Comparison of ENCODE assay signal across 8 cellular contexts in the genomic region with DNA sequence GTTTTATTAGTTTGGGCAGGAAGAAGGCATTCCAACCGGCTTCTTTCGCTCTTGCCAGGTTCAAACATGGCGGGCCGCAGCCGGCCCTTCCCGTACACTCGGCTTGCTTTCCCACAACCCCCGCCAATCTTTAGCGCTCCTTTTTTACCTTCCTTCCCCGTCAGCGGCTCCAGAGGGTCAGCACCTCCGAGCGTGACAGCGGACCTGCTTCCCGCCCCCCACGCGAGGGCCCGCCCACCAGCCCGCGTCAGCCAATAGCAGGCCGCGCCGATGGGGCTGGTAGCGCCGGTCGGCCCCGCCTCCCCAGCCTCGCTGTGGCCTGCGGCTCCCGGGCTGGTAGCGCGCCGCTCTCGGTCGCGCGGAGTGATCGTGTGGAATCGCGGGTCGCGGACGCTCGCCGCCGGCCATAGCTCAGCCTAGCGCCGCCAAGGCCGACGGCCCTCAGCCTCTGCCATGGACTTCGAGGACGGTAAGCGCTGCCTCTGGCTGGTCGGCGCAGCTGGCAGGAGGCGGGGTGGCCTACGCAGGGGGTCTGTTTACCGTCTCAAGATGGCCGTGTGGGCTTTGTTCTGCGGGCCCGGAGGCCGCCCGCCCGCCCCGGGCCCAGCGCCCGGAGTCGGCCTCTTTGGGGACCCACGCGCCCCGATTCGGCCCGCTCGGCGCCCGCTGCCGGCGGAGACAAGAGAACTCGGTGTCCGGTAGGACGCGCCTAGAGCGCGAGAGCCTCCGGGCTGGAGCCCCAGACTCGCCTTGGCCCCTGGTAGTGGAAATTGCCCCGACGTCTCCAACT. TPM values are rescaled to one million over a fixed set of nuclear protein-coding genes. Genes with fewer than 3 reads are reported as not detected.
A peak's percentile ranks its signal among the peaks of the same experiment; 100 is the strongest.
DNase-seq lines count a peak whose midpoint lies in the region; ATAC-seq and TF ChIP-seq lines count a peak whose summit lies in the region.

Gene ZNF326, plus strand, starts transcription at position 306 of the 790 bp plus-strand sequence. Its CDS starts 148 bp downstream, at position 454.

- H3K27ac ChIP-seq in DOHH2 (ENCODE audit: low read depth, low read length): peak within 1 kb of the TSS; percentile 55
- peak within 1 kb of the TSS; percentile 65 for H3K27ac ChIP-seq in Karpas-422 (ENCODE audit: low read length)
- H3K27ac ChIP-seq in fibroblast of lung (ENCODE audit: insufficient read depth, low read length): peak within 1 kb of the TSS; percentile 95
- H3K27ac ChIP-seq in naive thymus-derived CD4-positive, alpha-beta T cell (ENCODE audit: low read depth, low read length): peak within 1 kb of the TSS; percentile 85

- H3K4me3 Mint-ChIP-seq in activated T-helper 1 cell treated with anti-CD3 and anti-CD28 coated beads, Interleukin-12 subunit alpha, Interleukin-12 subunit beta, Interleukin-2, Interleukin-4 antibody, amounts not matched to agents 30 ng/mL and 10 ng/mL and 1 ng/mL, durations not matched to agents 14 hours and 24 hours and 36 hours: peak within 1 kb of the TSS; percentile 99
- peak within 1 kb of the TSS; percentile 91 to 100 (median 99) for H3K4me3 Mint-ChIP-seq in naive thymus-derived CD4-positive, alpha-beta T cell
- H3K4me3 Mint-ChIP-seq in stimulated activated naive B cell treated with anti-CD40 and anti-IgM and Interleukin-4, amounts not matched to agents 10 μg/mL and 1 μg/mL and 100 μg/mL, for 72 hours: peak within 1 kb of the TSS; percentile 98 to 99

- H3K9ac ChIP-seq in Karpas-422 (ENCODE audit: low read length): peak within 1 kb of the TSS; percentile 91
- peak within 1 kb of the TSS; percentile 99 for H3K9ac ChIP-seq in fibroblast of lung (ENCODE audit: insufficient read depth, low read length)

- CTCF ChIA-PET in naive thymus-derived CD4-positive, alpha-beta T cell (lab: Charles Lee): no interaction called here

- TF ChIP-seq CTCF in DOHH2 (IDR thresholded peaks at IDR 0.05; ENCODE audit: low read depth, low read length, poor library complexity, severe bottlenecking) (peak; percentile 12), fibroblast of lung (conservative IDR thresholded peaks at IDR 0.05 in 1 of 2, IDR thresholded peaks at IDR 0.05 in 1 of 2; ENCODE audit: low read depth in 1 of 2, low read length in 2 of 2) (no peak)

- peaks cover 34% of the 10 kb centered on the region for H3K36me3 ChIP-seq in DOHH2 (ENCODE audit: control insufficient read depth, low read length)
- H3K36me3 ChIP-seq in Karpas-422 (ENCODE audit: insufficient read depth, low read length): peaks cover 20% of the 10 kb centered on the region; the same call in 1 of the 2 replicates
- H3K36me3 ChIP-seq in fibroblast of lung (ENCODE audit: control insufficient read depth, insufficient read depth, low read length): no peaks in the 10 kb centered on the region
- H3K36me3 ChIP-seq in naive thymus-derived CD4-positive, alpha-beta T cell (ENCODE audit: control insufficient read depth in 2 of 3, insufficient read depth in 3 of 3, low read length in 3 of 3): peaks cover 0 to 9% (median 0%) of the 10 kb centered on the region in 3 experiments

- H2AFZ ChIP-seq in Karpas-422 (ENCODE audit: low read length) (peak within 1 kb of the TSS; percentile 76), fibroblast of lung (ENCODE audit: low read length) (peak within 1 kb of the TSS; percentile 79)

- no peaks in the 10 kb centered on the region for H3K9me3 Mint-ChIP-seq in activated T-helper 1 cell treated with anti-CD3 and anti-CD28 coated beads, Interleukin-12 subunit alpha, Interleukin-12 subunit beta, Interleukin-2, Interleukin-4 antibody, amounts not matched to agents 30 ng/mL and 10 ng/mL and 1 ng/mL, durations not matched to agents 14 hours and 24 hours and 36 hours
- H3K9me3 Mint-ChIP-seq in naive thymus-derived CD4-positive, alpha-beta T cell: no peaks in the 10 kb centered on the region
- no peaks in the 10 kb centered on the region for H3K9me3 Mint-ChIP-seq in stimulated activated naive B cell treated with anti-CD40 and anti-IgM and Interleukin-4, amounts not matched to agents 10 μg/mL and 1 μg/mL and 100 μg/mL, for 72 hours

- peaks cover 6% of the 10 kb centered on the region for H4K20me1 ChIP-seq in DOHH2 (ENCODE audit: control insufficient read depth, insufficient read depth, low read depth, low read length)
- peaks cover 6% of the 10 kb centered on the region; the same call in 1 of the 2 replicates for H4K20me1 ChIP-seq in Karpas-422 (ENCODE audit: insufficient read depth, low read depth, low read length)
- H4K20me1 ChIP-seq in fibroblast of lung (ENCODE audit: control insufficient read depth, extremely low read depth, insufficient read depth, low read length): peaks cover 2% of the 10 kb centered on the region

- intact Hi-C loops in activated T-helper 1 cell treated with anti-CD3 and anti-CD28 coated beads, Interleukin-12 subunit alpha, Interleukin-12 subunit beta, Interleukin-2, Interleukin-4 antibody, amounts not matched to agents 30 ng/mL and 10 ng/mL and 1 ng/mL, durations not matched to agents 14 hours and 24 hours and 36 hours (cut with micrococcal nuclease): loop anchor here (1.0 to 5.0 kb wide), 8 partner anchors 152 to 1313 kb away; partner anchors contain the start of genes LRRC8C, LRRC8D and PKN2
- intact Hi-C loops in naive thymus-derived CD4-positive, alpha-beta T cell (cut with micrococcal nuclease): loop anchor here (1.0 to 5.0 kb wide), 14 partner anchors 152 to 1312 kb away; partner anchors contain the start of genes GTF2B (in 2 of the 2), LRRC8C (in 2 of the 2), LRRC8D (in 2 of the 2) and LRRC8B (in 1 of the 2)

- no peaks in the 10 kb centered on the region for H3K27me3 Mint-ChIP-seq in activated T-helper 1 cell treated with anti-CD3 and anti-CD28 coated beads, Interleukin-12 subunit alpha, Interleukin-12 subunit beta, Interleukin-2, Interleukin-4 antibody, amounts not matched to agents 30 ng/mL and 10 ng/mL and 1 ng/mL, durations not matched to agents 14 hours and 24 hours and 36 hours (ENCODE audit: insufficient read depth)
- H3K27me3 Mint-ChIP-seq in naive thymus-derived CD4-positive, alpha-beta T cell: peaks cover 0 to 7% (median 4%) of the 10 kb centered on the region in 5 donors
- H3K27me3 Mint-ChIP-seq in stimulated activated naive B cell treated with anti-CD40 and anti-IgM and Interleukin-4, amounts not matched to agents 10 μg/mL and 1 μg/mL and 100 μg/mL, for 72 hours: peaks cover 0 to 4% of the 10 kb centered on the region in 2 donors

- POLR2A ChIA-PET in naive thymus-derived CD4-positive, alpha-beta T cell (lab: Charles Lee): no interaction called here

- H3K4me1 Mint-ChIP-seq in activated T-helper 1 cell treated with anti-CD3 and anti-CD28 coated beads, Interleukin-12 subunit alpha, Interleukin-12 subunit beta, Interleukin-2, Interleukin-4 antibody, amounts not matched to agents 30 ng/mL and 10 ng/mL and 1 ng/mL, durations not matched to agents 14 hours and 24 hours and 36 hours (ENCODE audit: low read depth): peaks cover 46% of the 10 kb centered on the region
- H3K4me1 Mint-ChIP-seq in naive thymus-derived CD4-positive, alpha-beta T cell: peaks cover 28 to 47% (median 43%) of the 10 kb centered on the region in 7 donors
- H3K4me1 Mint-ChIP-seq in stimulated activated naive B cell treated with anti-CD40 and anti-IgM and Interleukin-4, amounts not matched to agents 10 μg/mL and 1 μg/mL and 100 μg/mL, for 72 hours: peaks cover 18 to 36% of the 10 kb centered on the region in 2 donors

- peak; percentile 96 for ATAC-seq in GM21825 (IDR thresholded peaks at IDR 0.05; ENCODE audit: unreplicated experiment)
- ATAC-seq in naive thymus-derived CD4-positive, alpha-beta T cell: peak; percentile 98
- ATAC-seq in stimulated activated naive B cell treated with anti-CD40 and anti-IgM and Interleukin-4, amounts not matched to agents 10 μg/mL and 1 μg/mL and 100 μg/mL, for 72 hours (replicated peaks): peak; percentile 96 to 97

- peak; percentile 97 for DNase-seq in Karpas-422
- DNase-seq in RPMI7951 (ENCODE audit: low read depth): peak; percentile 93
- peak; percentile 93 for DNase-seq in activated T-helper 1 cell treated with anti-CD3 and anti-CD28 coated beads, Interleukin-12 subunit alpha, Interleukin-12 subunit beta, Interleukin-2, Interleukin-4 antibody, amounts not matched to agents 30 ng/mL and 10 ng/mL and 1 ng/mL, durations not matched to agents 14 hours and 24 hours and 36 hours (ENCODE audit: low spot score)
- DNase-seq in fibroblast of lung (ENCODE audit: low read depth in 2 of 2): peak; percentile 95 to 96
- DNase-seq in naive thymus-derived CD4-positive, alpha-beta T cell: peak; percentile 88 to 99 (median 93)
- DNase-seq in stimulated activated naive B cell treated with anti-CD40 and anti-IgM and Interleukin-4, amounts not matched to agents 10 μg/mL and 1 μg/mL and 100 μg/mL, for 72 hours: peak; percentile 96

- no peaks in the 10 kb centered on the region for H3F3A ChIP-seq in DOHH2 (ENCODE audit: control insufficient read depth, insufficient read depth)

- H3K9me2 ChIP-seq in DOHH2 (replicated peaks; ENCODE audit: control insufficient read depth, low read length) (no peaks in the 10 kb centered on the region), Karpas-422 (replicated peaks; ENCODE audit: insufficient read depth, low read length) (no peaks in the 10 kb centered on the region)

- H3K4me2 ChIP-seq in DOHH2 (ENCODE audit: low read length) (peak within 1 kb of the TSS; percentile 76), Karpas-422 (ENCODE audit: low read depth, low read length, poor library complexity, severe bottlenecking) (peak within 1 kb of the TSS; percentile 94), fibroblast of lung (ENCODE audit: extremely low read depth, insufficient read depth, low read length) (peak within 1 kb of the TSS; percentile 99)

- H3K27ac Mint-ChIP-seq in activated T-helper 1 cell treated with anti-CD3 and anti-CD28 coated beads, Interleukin-12 subunit alpha, Interleukin-12 subunit beta, Interleukin-2, Interleukin-4 antibody, amounts not matched to agents 30 ng/mL and 10 ng/mL and 1 ng/mL, durations not matched to agents 14 hours and 24 hours and 36 hours: peak within 1 kb of the TSS; percentile 97
- peak within 1 kb of the TSS; percentile 90 to 98 (median 96) for H3K27ac Mint-ChIP-seq in naive thymus-derived CD4-positive, alpha-beta T cell
- peak within 1 kb of the TSS; percentile 95 for H3K27ac Mint-ChIP-seq in stimulated activated naive B cell treated with anti-CD40 and anti-IgM and Interleukin-4, amounts not matched to agents 10 μg/mL and 1 μg/mL and 100 μg/mL, for 72 hours

- H3K27me3 ChIP-seq in DOHH2 (ENCODE audit: control insufficient read depth, low read length) (no peaks in the 10 kb centered on the region; the same call in 1 of the 2 replicates), Karpas-422 (ENCODE audit: low read length) (no peaks in the 10 kb centered on the region), fibroblast of lung (ENCODE audit: control insufficient read depth, insufficient read depth, low read length) (no peaks in the 10 kb centered on the region)
- H3K27me3 ChIP-seq in naive thymus-derived CD4-positive, alpha-beta T cell (ENCODE audit: control insufficient read depth in 2 of 2, insufficient read depth in 2 of 2, low read length in 2 of 2): no peaks in the 10 kb centered on the region

- H3K9me3 ChIP-seq in DOHH2 (ENCODE audit: control insufficient read depth, insufficient read depth, low read length) (no peaks in the 10 kb centered on the region), Karpas-422 (ENCODE audit: low read length) (no peaks in the 10 kb centered on the region), fibroblast of lung (ENCODE audit: control insufficient read depth, insufficient read depth, low read depth, low read length) (no peaks in the 10 kb centered on the region)
- no peaks in the 10 kb centered on the region for H3K9me3 ChIP-seq in naive thymus-derived CD4-positive, alpha-beta T cell (ENCODE audit: control insufficient read depth in 2 of 3, low read length in 3 of 3)

- peaks cover 19% of the 10 kb centered on the region for H3K36me3 Mint-ChIP-seq in activated T-helper 1 cell treated with anti-CD3 and anti-CD28 coated beads, Interleukin-12 subunit alpha, Interleukin-12 subunit beta, Interleukin-2, Interleukin-4 antibody, amounts not matched to agents 30 ng/mL and 10 ng/mL and 1 ng/mL, durations not matched to agents 14 hours and 24 hours and 36 hours (ENCODE audit: low read depth)
- H3K36me3 Mint-ChIP-seq in naive thymus-derived CD4-positive, alpha-beta T cell: peaks cover 0 to 15% (median 0%) of the 10 kb centered on the region in 5 donors
- peaks cover 9 to 16% of the 10 kb centered on the region in 2 donors for H3K36me3 Mint-ChIP-seq in stimulated activated naive B cell treated with anti-CD40 and anti-IgM and Interleukin-4, amounts not matched to agents 10 μg/mL and 1 μg/mL and 100 μg/mL, for 72 hours

- peaks cover 50% of the 10 kb centered on the region for H3K79me2 ChIP-seq in DOHH2 (ENCODE audit: control insufficient read depth, low read length)
- H3K79me2 ChIP-seq in Karpas-422 (ENCODE audit: low read length): peaks cover 50% of the 10 kb centered on the region
- peaks cover 38% of the 10 kb centered on the region for H3K79me2 ChIP-seq in fibroblast of lung (ENCODE audit: control insufficient read depth, insufficient read depth, low read length)

- H3K4me3 ChIP-seq in DOHH2 (ENCODE audit: low read length) (peak within 1 kb of the TSS; percentile 79), Karpas-422 (ENCODE audit: low read length) (peak within 1 kb of the TSS; percentile 92), fibroblast of lung (replicated peaks in 1 of 4; ENCODE audit: control extremely low read depth in 1 of 4, insufficient read depth in 1 of 4, low read depth in 3 of 4, low read length in 4 of 4) (peak within 1 kb of the TSS; percentile 91 to 98 (median 94))
- peak within 1 kb of the TSS; percentile 86 for H3K4me3 ChIP-seq in naive thymus-derived CD4-positive, alpha-beta T cell (ENCODE audit: low read length)

- H3K4me1 ChIP-seq in DOHH2 (ENCODE audit: control insufficient read depth, low read length) (peaks cover 36% of the 10 kb centered on the region), Karpas-422 (ENCODE audit: low read length) (peaks cover 71% of the 10 kb centered on the region), fibroblast of lung (ENCODE audit: control insufficient read depth, extremely low read depth, insufficient read depth, low read length) (peaks cover 7% of the 10 kb centered on the region)
- peaks cover 8 to 14% of the 10 kb centered on the region in 2 donors for H3K4me1 ChIP-seq in naive thymus-derived CD4-positive, alpha-beta T cell (ENCODE audit: control insufficient read depth in 2 of 2, insufficient read depth in 2 of 2, low read length in 2 of 2)

RNA-seq across cellular contexts. Expression of gene ZNF326, which starts in this region (rescaled TPM):
- total RNA-seq in Karpas-422 (2014; rRNA removed; shearing (Covaris generic); ENCODE audit: low replicate concordance): 10.0 and 14.7 TPM in 2 replicates
- total RNA-seq in RPMI7951 (2014; rRNA removed; shearing (Covaris generic)): 6.3 and 7.9 TPM in 2 replicates
- total RNA-seq in activated T-helper 1 cell treated with anti-CD3 and anti-CD28 coated beads, Interleukin-12 subunit alpha, Interleukin-12 subunit beta, Interleukin-2, Interleukin-4 antibody, amounts not matched to agents 30 ng/mL and 10 ng/mL and 1 ng/mL, durations not matched to agents 14 hours and 24 hours and 36 hours: 37.3 and 39.1 TPM in 2 replicates
- total RNA-seq in fibroblast of lung: 7.2 and 8.1 TPM in 2 replicates
- 10.8 and 14.1 TPM in 2 replicates for polyA plus RNA-seq in fibroblast of lung
- polyA plus RNA-seq in fibroblast of lung (2012): 15.5 and 20.3 TPM in 2 replicates
- 2.9 and 4.1 TPM in 2 replicates for polyA minus RNA-seq in fibroblast of lung (ENCODE audit: low replicate concordance)
- total RNA-seq in naive thymus-derived CD4-positive, alpha-beta T cell: 10 to 100 TPM; 17.3 to 52.5 (median 23.5) TPM
- polyA plus RNA-seq in naive thymus-derived CD4-positive, alpha-beta T cell: 1 to 10 TPM; 3.6 to 8.0 TPM

Comparison
In these comparisons a context has a peak if more than half of its experiments do, and no peak if none do; other contexts are left out.
1. Peak in every context shown above with its lines: DNase-seq, ATAC-seq, H3K4me3 ChIP-seq and H3K27ac ChIP-seq.